Comparison of ENCODE assay signal across 20 cellular contexts in genomic region chr20:17138237-17138636, GRCh38.
DNase-seq lines count a peak whose midpoint lies in the region; ATAC-seq, FAIRE-seq and TF ChIP-seq lines count a peak whose summit lies in the region.
"Had no signal": no experiment of that assay in that cellular context is flagged by ENCODE, and none has a peak within 500 bp of the region (broad histone marks: within the 10 kb centered on the region; RNA-seq: fewer than 3 reads in every experiment).

No MANE protein-coding gene starts in this region.

- no peak for TF ChIP-seq RAD21 in HepG2 (CRISPR knock-in tag; IDR thresholded peaks at IDR 0.05)

- no peak overlapping the region for H3K18ac ChIP-seq in mesendoderm (ENCODE audit: low read length)

- no peaks in the 10 kb centered on the region for H3K79me2 ChIP-seq in HepG2 (ENCODE audit: insufficient read depth, low read length)
- no peaks in the 10 kb centered on the region for H3K79me2 ChIP-seq in mesendoderm (ENCODE audit: control insufficient read depth, insufficient read depth, low read length)

- no peak overlapping the region for H4K5ac ChIP-seq in mesendoderm (ENCODE audit: low read length)

- H2BK120ac ChIP-seq in mesendoderm (ENCODE audit: low read depth, low read length) = no peak overlapping the region

- H4K8ac ChIP-seq in mesendoderm (ENCODE audit: low read depth, low read length) = no peak overlapping the region

- H2AFZ ChIP-seq in HepG2 (ENCODE audit: low read length) = no peak overlapping the region

- H3K4ac ChIP-seq in mesendoderm (ENCODE audit: low read depth, low read length) = no peak overlapping the region

- no peak for TF ChIP-seq POLR2A in HepG2 (IDR thresholded peaks at IDR 0.05; ENCODE audit: insufficient read depth in 1 of 2, low read depth in 2 of 2, low read length in 2 of 2)
- no peak for TF ChIP-seq POLR2A in right lobe of liver (IDR thresholded peaks at IDR 0.05)

- H3K27me3 ChIP-seq in HepG2 (ENCODE audit: control insufficient read depth in 1 of 2, insufficient read depth in 2 of 2, low read length in 2 of 2) = no peaks in the 10 kb centered on the region
- no peaks in the 10 kb centered on the region for H3K27me3 ChIP-seq in right lobe of liver
- no peaks in the 10 kb centered on the region for H3K27me3 ChIP-seq in mesendoderm (ENCODE audit: insufficient read depth, low read length, poor library complexity)
- H3K27me3 ChIP-seq: BLaER1 treated with 17β-estradiol and CSF1 and Interleukin-3, amounts not matched to agents 10 nM and 100 nM had no signal

- peak overlapping the region; percentile 10 for H3K56ac ChIP-seq in mesendoderm (ENCODE audit: low read length)

- TF ChIP-seq EP300 in HepG2 (IDR thresholded peaks at IDR 0.05; ENCODE audit: low read depth in 2 of 2, low read length in 2 of 2) = no peak
- TF ChIP-seq EP300 in HepG2 (CRISPR knock-in tag; IDR thresholded peaks at IDR 0.05; ENCODE audit: borderline replicate concordance) = no peak

- no peak overlapping the region for H2AK5ac ChIP-seq in mesendoderm (ENCODE audit: low read length)

- in situ Hi-C loops in HepG2 (cut with HindIII; ENCODE audit: extremely low pct_ligation_motif_present, low pct_unique_long_range_greater_than_20kb) = no loop called here

- no peak overlapping the region for H3K9ac ChIP-seq in HepG2 (ENCODE audit: insufficient read depth, low read depth, low read length)
- H3K9ac ChIP-seq in mesendoderm (ENCODE audit: low read length) = no peak overlapping the region
- H3K9ac ChIP-seq: BLaER1 treated with 17β-estradiol and CSF1 and Interleukin-3, amounts not matched to agents 10 nM and 100 nM had no signal

- H3K36me3 ChIP-seq in HepG2 (replicated peaks in 1 of 2; ENCODE audit: control insufficient read depth in 1 of 2, insufficient read depth in 2 of 2, low read length in 2 of 2) (no peaks in the 10 kb centered on the region), right lobe of liver (no peaks in the 10 kb centered on the region), mesendoderm (ENCODE audit: control insufficient read depth, insufficient read depth, low read length) (no peaks in the 10 kb centered on the region)
- H3K36me3 ChIP-seq: BLaER1 treated with 17β-estradiol and CSF1 and Interleukin-3, amounts not matched to agents 10 nM and 100 nM had no signal

- H3K27ac ChIP-seq in HepG2 (ENCODE audit: extremely low read length, insufficient read depth, low read length) = no peak overlapping the region
- no peak overlapping the region for H3K27ac ChIP-seq in right lobe of liver
- H3K27ac ChIP-seq in mesendoderm (ENCODE audit: low read depth, low read length) = no peak overlapping the region
- H3K27ac ChIP-seq: 22Rv1; A549; BLaER1 treated with 17β-estradiol and CSF1 and Interleukin-3, amounts not matched to agents 10 nM and 100 nM had no signal

- peak; percentile 8 for FAIRE-seq in HepG2 (lab: Jason Lieb, UNC)
- FAIRE-seq: A549, GM12878 had no signal

- H3K9me3 ChIP-seq in HepG2 (ENCODE audit: low read length) (no peaks in the 10 kb centered on the region), right lobe of liver (no peaks in the 10 kb centered on the region)
- H3K9me3 ChIP-seq: A549 had no signal

- WGBS in HepG2 (ENCODE audit: low lambda C conversion rate) = 5% methylated on average over 5 of the region's 5 CpGs
- WGBS in right lobe of liver (ENCODE audit: insufficient coverage, low coverage, low lambda C conversion rate, missing lambda C conversion rate) = 66% methylated on average over 4 of the region's 5 CpGs
- no CpG with 5 or more reads among the region's 5 CpGs for WGBS in mesendoderm (ENCODE audit: extremely low coverage, insufficient coverage, low lambda C conversion rate)

- H4K20me1 ChIP-seq in HepG2 (ENCODE audit: insufficient read depth, low read length) = no peaks in the 10 kb centered on the region
- H4K20me1 ChIP-seq: BLaER1 treated with 17β-estradiol and CSF1 and Interleukin-3, amounts not matched to agents 10 nM and 100 nM had no signal

- POLR2A ChIA-PET in HepG2 (lab: Yijun Ruan, JAX) = no interaction called here

- CTCF ChIA-PET in HepG2 (lab: Yijun Ruan, JAX; ENCODE audit: low intra/inter-chr PET ratio, low total read pairs) = no interaction called here

- H3K79me1 ChIP-seq in mesendoderm (ENCODE audit: low read length) = no peaks in the 10 kb centered on the region

- H3K4me1 ChIP-seq in HepG2 (ENCODE audit: insufficient read depth, low read length) (no peaks in the 10 kb centered on the region), right lobe of liver (peaks cover 0 to 4% (median 0%) of the 10 kb centered on the region in 4 donors), mesendoderm (ENCODE audit: control insufficient read depth, low read depth, low read length) (no peaks in the 10 kb centered on the region)
- H3K4me1 ChIP-seq: A549; BLaER1 treated with 17β-estradiol and CSF1 and Interleukin-3, amounts not matched to agents 10 nM and 100 nM had no signal

- intact Hi-C loops in HepG2 (cut with micrococcal nuclease; ENCODE audit: unreplicated experiment) (no loop called here), right lobe of liver (cut with DNase I) (no loop called here), posterior cingulate gyrus (cut with DNase I) (no loop called here)

- BruUV-seq in HepG2 (replicated peaks; lab: Mats Ljungman, UMichigan) = no TSS peak

- no peak for TF ChIP-seq CTCF in HepG2 (CRISPR knock-in tag; IDR thresholded peaks at IDR 0.05)
- no peak for TF ChIP-seq CTCF in right lobe of liver (IDR thresholded peaks at IDR 0.05)

- H3K23ac ChIP-seq in mesendoderm (ENCODE audit: low read length) = no peak overlapping the region

- H3K4me2 ChIP-seq in HepG2 (ENCODE audit: low read depth, low read length) = no peak overlapping the region
- no peak overlapping the region for H3K4me2 ChIP-seq in mesendoderm (ENCODE audit: low read length)
- H3K4me2 ChIP-seq: A549; BLaER1 treated with 17β-estradiol and CSF1 and Interleukin-3, amounts not matched to agents 10 nM and 100 nM had no signal

- DNase-seq in HepG2 (ENCODE audit: low spot score) (no peak), right lobe of liver (no peak), mesendoderm (peak; percentile 24), posterior cingulate gyrus (peak in 7 of 10 donors; percentile 22 to 87 (median 49))
- DNase-seq: CD8-positive, alpha-beta T cell; COR-L47; DMS 273 treated with DMSO at 0.1 percent for 48 hours; DMS53; DND-41; EL; H7; HFFc6 had no signal

- no peak overlapping the region for H3K4me3 ChIP-seq in HepG2 (replicated peaks in 1 of 3; ENCODE audit: insufficient read depth in 1 of 3, low read depth in 2 of 3, low read length in 3 of 3)
- no peak overlapping the region for H3K4me3 ChIP-seq in right lobe of liver
- H3K4me3 ChIP-seq in mesendoderm (ENCODE audit: low read length) = no peak overlapping the region
- H3K4me3 ChIP-seq: A549; BLaER1 treated with 17β-estradiol and CSF1 and Interleukin-3, amounts not matched to agents 10 nM and 100 nM; GM12878 had no signal

- no peak overlapping the region for H2BK5ac ChIP-seq in mesendoderm (ENCODE audit: low read length)

- H2BK15ac ChIP-seq in mesendoderm (replicated peaks; ENCODE audit: low read depth) = no peak overlapping the region

- ATAC-seq in HepG2 (no peak), right lobe of liver (no peak), GM18868 (IDR thresholded peaks at IDR 0.05; ENCODE audit: unreplicated experiment) (no peak), HG03135 (IDR thresholded peaks at IDR 0.05; ENCODE audit: unreplicated experiment) (no peak), HG03095 (IDR thresholded peaks at IDR 0.05; ENCODE audit: unreplicated experiment) (no peak)
- ATAC-seq: A549; CD8-positive, alpha-beta T cell; GM12878; HCT116 had no signal

TF ChIP-seq in HepG2, 621 proteins besides CTCF, POLR2A, EP300 and RAD21:
- TF ChIP-seq SYNCRIP (IDR thresholded peaks at IDR 0.05; ENCODE audit: insufficient read depth, low read depth, low read length) (no peak), MIER3 (CRISPR knock-in tag; IDR thresholded peaks at IDR 0.05; ENCODE audit: borderline replicate concordance) (no peak), ZNF839 (CRISPR knock-in tag; IDR thresholded peaks at IDR 0.05; ENCODE audit: borderline replicate concordance) (no peak), SOX13 (IDR thresholded peaks at IDR 0.05) (no peak), SOX13 (CRISPR knock-in tag; conservative IDR thresholded peaks at IDR 0.05 in 1 of 2, IDR thresholded peaks at IDR 0.05 in 1 of 2) (no peak), KDM5A (IDR thresholded peaks at IDR 0.05; ENCODE audit: borderline replicate concordance, low read length) (no peak), SETDB1 (CRISPR knock-in tag; IDR thresholded peaks at IDR 0.05; ENCODE audit: borderline replicate concordance) (no peak), NR2F6 (IDR thresholded peaks at IDR 0.05) (no peak), NR2F6 (CRISPR knock-in tag; IDR thresholded peaks at IDR 0.05) (no peak), ZNF143 (CRISPR knock-in tag; IDR thresholded peaks at IDR 0.05) (no peak), XBP1 (CRISPR knock-in tag; IDR thresholded peaks at IDR 0.05) (no peak), SOX6 (IDR thresholded peaks at IDR 0.05) (no peak), SOX6 (CRISPR knock-in tag; IDR thresholded peaks at IDR 0.05) (no peak), SP4 (CRISPR knock-in tag; IDR thresholded peaks at IDR 0.05) (no peak), ZNF33A (CRISPR knock-in tag; IDR thresholded peaks at IDR 0.05; ENCODE audit: borderline replicate concordance) (no peak)

Comparison
In these comparisons a context has a peak if more than half of its experiments do, and no peak if none do; other contexts are left out.
1. DNase-seq: peak in mesendoderm (single experiment) and posterior cingulate gyrus (7 of 10); none in HepG2 (single experiment) and right lobe of liver (0 of 3).